In genomic region chr14:49853158-49853477, GRCh38 we compare ENCODE assay signal across 8 cellular contexts. TPM values are rescaled to one million over a fixed set of nuclear protein-coding genes. Genes with fewer than 3 reads are reported as not detected.
DNase-seq lines count a peak whose midpoint lies in the region; ATAC-seq and TF ChIP-seq lines count a peak whose summit lies in the region.

No MANE protein-coding gene starts in this region.

- peaks cover 6% of the 10 kb centered on the region for H3K27me3 Mint-ChIP-seq in brain
- no peaks in the 10 kb centered on the region for H3K27me3 Mint-ChIP-seq in memory B cell

- peaks cover 26% of the 10 kb centered on the region for H3K36me3 Mint-ChIP-seq in brain
- peaks cover 7% of the 10 kb centered on the region for H3K36me3 Mint-ChIP-seq in memory B cell

- H3K4me3 Mint-ChIP-seq in brain (peak overlapping the region; percentile 93 to 99 (median 98)), memory B cell (peak overlapping the region; percentile 96)

- H3K27ac Mint-ChIP-seq in brain, result peak overlapping the region; percentile 99 to 100 (median 100)
- peak overlapping the region; percentile 96 for H3K27ac Mint-ChIP-seq in memory B cell

- H3K9me3 Mint-ChIP-seq in brain, result peaks cover 0 to 3% (median 0%) of the 10 kb centered on the region in 5 experiments
- no peaks in the 10 kb centered on the region for H3K9me3 Mint-ChIP-seq in memory B cell

- no peak for DNase-seq in memory B cell (ENCODE audit: low spot score in 2 of 2)
- no peak for DNase-seq in dedifferentiated amniotic fluid mesenchymal stem cell (ENCODE audit: extremely low spot score)
- DNase-seq in SHP77 treated with DMSO at 0.1 percent for 48 hours (lab: John Stamatoyannopoulos, UW), result no peak
- DNase-seq in iPS-NIHi11 (ENCODE audit: low spot score), result no peak
- DNase-seq in anterior cingulate cortex (lab: John Stamatoyannopoulos, UW), result no peak

- TF ChIP-seq CTCF in brain (conservative IDR thresholded peaks at IDR 0.05), result peak; percentile 18 to 33

- H3K4me1 Mint-ChIP-seq in brain (peaks cover 47% of the 10 kb centered on the region), memory B cell (peaks cover 20% of the 10 kb centered on the region)

- ATAC-seq in GM19023 (IDR thresholded peaks at IDR 0.05; ENCODE audit: unreplicated experiment), result peak; percentile 11
- peak; percentile 5 for ATAC-seq in HG03342 (IDR thresholded peaks at IDR 0.05; ENCODE audit: unreplicated experiment)
- peak; percentile 15 for ATAC-seq in memory B cell (ENCODE audit: low read depth)

RNA-seq across cellular contexts. Expression of gene NEMF, which starts 0.5 kb away (rescaled TPM):
- 12.6 TPM for polyA plus RNA-seq in brain (ENCODE audit: insufficient read depth, low read depth, low replicate concordance)

RNA-seq across cellular contexts. Expression of gene ARF6, which starts 39.8 kb away (rescaled TPM):
- 23.7 TPM for polyA plus RNA-seq in brain (ENCODE audit: insufficient read depth, low read depth, low replicate concordance)
